Comparison of ENCODE assay signal across 9 cellular contexts in the genomic region with DNA sequence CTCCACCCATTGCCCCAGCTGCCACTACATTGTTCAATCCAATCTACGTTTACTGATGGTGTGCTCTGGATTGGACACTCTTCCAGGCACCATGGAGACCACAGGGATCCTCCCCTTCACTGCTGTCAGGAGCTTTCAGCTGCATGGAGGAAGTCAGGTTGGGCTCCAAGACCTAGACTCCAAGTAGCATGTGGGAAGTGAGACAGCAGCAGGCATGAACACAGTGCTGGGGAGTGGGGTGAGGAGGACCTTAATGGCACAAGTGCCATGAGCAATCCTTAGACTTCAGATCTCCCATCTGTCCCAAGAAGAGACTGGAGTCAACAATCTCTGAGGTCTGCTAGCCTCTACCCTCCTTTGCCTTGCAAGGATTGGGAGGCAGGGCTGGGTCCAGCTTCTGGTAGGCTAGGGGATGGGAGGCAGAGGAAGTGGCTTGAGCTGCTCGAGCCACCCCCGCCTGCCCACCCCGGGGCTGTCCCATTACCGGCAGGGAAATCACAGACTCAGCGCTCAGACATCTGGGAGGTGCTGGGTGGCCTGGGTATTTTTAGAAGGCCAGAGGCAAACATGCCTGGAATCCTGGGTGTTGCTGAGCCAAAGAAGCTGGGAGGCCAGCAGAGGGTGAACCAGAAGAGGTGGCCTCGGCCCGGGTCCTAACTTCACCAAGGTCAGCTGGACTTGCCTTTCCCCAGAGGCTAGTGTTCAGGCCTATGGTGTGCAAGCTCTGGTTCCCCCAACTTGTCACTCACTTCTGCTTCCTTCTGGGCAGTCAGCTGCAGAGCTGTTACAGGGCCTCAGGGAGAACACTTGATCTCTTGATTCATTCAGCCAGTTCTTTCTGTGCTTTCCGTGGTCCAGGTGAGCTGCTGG. TPM values are rescaled to one million over a fixed set of nuclear protein-coding genes. Genes with fewer than 3 reads are reported as not detected.
DNase-seq lines count a peak whose midpoint lies in the region; ATAC-seq and TF ChIP-seq lines count a peak whose summit lies in the region.
"Had no signal": no experiment of that assay in that cellular context is flagged by ENCODE, and none has a peak within 500 bp of the region (broad histone marks: within the 10 kb centered on the region; RNA-seq: fewer than 3 reads in every experiment).

No MANE protein-coding gene starts in this region.

- H3K27ac Mint-ChIP-seq in activated B cell treated with CpG ODN at 0.5 μM for 24 hours = peak overlapping the region; percentile 97

- peaks cover 49% of the 10 kb centered on the region for H3K4me1 ChIP-seq in lower lobe of right lung
- H3K4me1 ChIP-seq: pancreas had no signal

- H3K27me3 Mint-ChIP-seq in activated B cell treated with CpG ODN at 0.5 μM for 24 hours = no peaks in the 10 kb centered on the region

- H3K9me3 Mint-ChIP-seq in activated B cell treated with CpG ODN at 0.5 μM for 24 hours = no peaks in the 10 kb centered on the region

- peak overlapping the region; percentile 32 for H3K27ac ChIP-seq in lower lobe of right lung

- POLR2A ChIA-PET in activated B cell treated with CpG ODN at 0.5 μM for 24 hours (lab: Charles Lee) = interaction anchor here (0.5 to 15.8 kb wide), 18 partner anchors 11 to 475 kb away, joined by 3 to 551 read pairs (median 4); a partner anchor contains a TSS

- peak overlapping the region; percentile 78 for H3K4me3 Mint-ChIP-seq in activated B cell treated with CpG ODN at 0.5 μM for 24 hours

- CTCF ChIA-PET in activated B cell treated with CpG ODN at 0.5 μM for 24 hours (lab: Charles Lee) = interaction anchor here (0.6 to 7.9 kb wide), 6 partner anchors 9 to 178 kb away, joined by 3 to 57 read pairs (median 7); a partner anchor contains a TSS

- TF ChIP-seq CTCF in activated B cell treated with CpG ODN at 0.5 μM for 24 hours (IDR thresholded peaks at IDR 0.05) = no peak
- TF ChIP-seq CTCF in lower lobe of right lung (IDR thresholded peaks at IDR 0.05) = no peak

- peak; percentile 51 for DNase-seq in activated B cell treated with CpG ODN at 0.5 μM for 24 hours
- DNase-seq in lower lobe of right lung = peak; percentile 63
- DNase-seq in NCI-H446 (lab: John Stamatoyannopoulos, UW) = no peak
- DNase-seq in NCI-H1105 (lab: John Stamatoyannopoulos, UW) = no peak
- DNase-seq in DMS114 treated with DMSO at 0.1 percent for 48 hours (lab: John Stamatoyannopoulos, UW; ENCODE audit: unreplicated experiment) = no peak
- DNase-seq in activated CD4-positive, alpha-beta T cell treated with anti-CD3 and anti-CD28 coated beads for 1 hour = no peak
- DNase-seq: pancreas had no signal

- H3K36me3 ChIP-seq in lower lobe of right lung = no peaks in the 10 kb centered on the region
- H3K36me3 ChIP-seq: pancreas had no signal

- no peaks in the 10 kb centered on the region for H3K9me3 ChIP-seq in lower lobe of right lung
- H3K9me3 ChIP-seq: pancreas had no signal

- ATAC-seq in GM18517 (IDR thresholded peaks at IDR 0.05; ENCODE audit: unreplicated experiment) = peak; percentile 28
- ATAC-seq in HG03039 (IDR thresholded peaks at IDR 0.05; ENCODE audit: unreplicated experiment) = peak; percentile 31
- peak; percentile 51 for ATAC-seq in activated B cell treated with CpG ODN at 0.5 μM for 24 hours (ENCODE audit: low read depth)
- peak; percentile 68 to 78 for ATAC-seq in lower lobe of right lung

- no peaks in the 10 kb centered on the region for H3K27me3 ChIP-seq in lower lobe of right lung (ENCODE audit: low read depth)
- H3K27me3 ChIP-seq: pancreas had no signal

- intact Hi-C loops in activated B cell treated with CpG ODN at 0.5 μM for 24 hours (cut with micrococcal nuclease) = loop anchor here (1.0 kb wide), 1 partner anchor 19 kb away; no protein-coding TSS in a partner anchor
- intact Hi-C loops in lower lobe of right lung (cut with DNase I) = no loop called here

- no peak overlapping the region for H3K4me3 ChIP-seq in lower lobe of right lung
- H3K4me3 ChIP-seq: pancreas had no signal

- H3K4me1 Mint-ChIP-seq in activated B cell treated with CpG ODN at 0.5 μM for 24 hours = peaks cover 95% of the 10 kb centered on the region

- H3K36me3 Mint-ChIP-seq in activated B cell treated with CpG ODN at 0.5 μM for 24 hours (ENCODE audit: low read depth) = no peaks in the 10 kb centered on the region

RNA-seq across cellular contexts. Expression of a gene that starts 15.3 kb away (rescaled TPM):
- 176 and 207 TPM in 2 replicates for total RNA-seq in activated B cell treated with CpG ODN at 0.5 μM for 24 hours
- total RNA-seq in lower lobe of right lung = 59.0 TPM

Comparison
In these comparisons a context has a peak if more than half of its experiments do, and no peak if none do; other contexts are left out.
1. DNase-seq: peak in activated B cell treated with CpG ODN at 0.5 μM for 24 hours (single experiment) and lower lobe of right lung (single experiment); none in NCI-H446 (0 of 2), NCI-H1105 (single experiment), DMS114 treated with DMSO at 0.1 percent for 48 hours (single experiment) and activated CD4-positive, alpha-beta T cell treated with anti-CD3 and anti-CD28 coated beads for 1 hour (single experiment).
2. Peak in every context shown above with its lines, with median percentiles within 50 percentile points of each other: ATAC-seq.